1 cellular context compared by ENCODE assay signal in the genomic region with DNA sequence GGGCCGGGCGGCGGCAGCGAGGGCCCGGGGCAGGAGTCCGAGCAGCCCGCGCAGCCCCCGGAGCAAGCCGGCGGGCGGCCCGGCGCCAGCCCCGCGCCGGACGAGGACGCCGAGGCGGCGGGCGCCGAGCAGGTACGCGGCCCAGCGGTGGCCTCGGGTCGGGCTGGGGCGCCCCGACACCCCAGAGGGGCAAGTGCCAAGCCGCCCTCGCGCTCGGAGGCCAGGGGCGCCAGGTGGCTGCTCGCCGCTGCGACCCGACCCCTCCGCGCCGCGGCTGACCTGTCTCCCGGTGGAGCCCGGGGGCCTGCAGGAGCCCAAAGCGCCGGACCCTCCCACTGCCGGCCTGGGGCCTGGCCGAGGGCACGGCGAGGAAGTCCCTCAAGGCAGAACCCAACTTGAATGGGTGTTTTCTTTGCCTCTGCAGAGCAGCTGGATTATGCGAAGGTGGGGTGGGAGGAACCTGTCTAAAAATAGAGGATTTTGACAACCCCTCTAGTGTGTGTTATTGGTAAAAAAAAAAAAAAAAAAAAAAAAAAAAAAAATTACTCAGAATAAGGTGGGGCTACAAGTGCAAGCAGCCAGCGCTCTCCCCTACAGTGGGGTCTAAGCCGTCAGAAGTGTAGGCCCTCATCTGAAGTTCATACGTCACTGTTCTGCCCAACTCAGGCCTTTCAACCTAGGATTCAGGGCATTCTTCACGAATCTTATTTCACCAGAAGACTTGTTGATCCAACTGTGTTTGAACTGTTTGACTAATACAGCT.
TF ChIP-seq lines count a peak whose summit lies in the region.

No MANE protein-coding gene starts in this region.

TF ChIP-seq in endothelial cell of umbilical vein, 7 proteins besides CTCF, POLR2A, EP300 and RAD21 (continued from another document):
- no peak for TF ChIP-seq FOS (IDR thresholded peaks at IDR 0.05; ENCODE audit: borderline replicate concordance, insufficient read depth, low read length)
- TF ChIP-seq JUN (IDR thresholded peaks at IDR 0.05; ENCODE audit: borderline replicate concordance, insufficient read depth, insufficient read length, low read depth): no peak
- no peak for TF ChIP-seq MYC (IDR thresholded peaks at IDR 0.05; ENCODE audit: low read depth, low read length)
